Comparison of ENCODE assay signal across 7 cellular contexts in the genomic region with DNA sequence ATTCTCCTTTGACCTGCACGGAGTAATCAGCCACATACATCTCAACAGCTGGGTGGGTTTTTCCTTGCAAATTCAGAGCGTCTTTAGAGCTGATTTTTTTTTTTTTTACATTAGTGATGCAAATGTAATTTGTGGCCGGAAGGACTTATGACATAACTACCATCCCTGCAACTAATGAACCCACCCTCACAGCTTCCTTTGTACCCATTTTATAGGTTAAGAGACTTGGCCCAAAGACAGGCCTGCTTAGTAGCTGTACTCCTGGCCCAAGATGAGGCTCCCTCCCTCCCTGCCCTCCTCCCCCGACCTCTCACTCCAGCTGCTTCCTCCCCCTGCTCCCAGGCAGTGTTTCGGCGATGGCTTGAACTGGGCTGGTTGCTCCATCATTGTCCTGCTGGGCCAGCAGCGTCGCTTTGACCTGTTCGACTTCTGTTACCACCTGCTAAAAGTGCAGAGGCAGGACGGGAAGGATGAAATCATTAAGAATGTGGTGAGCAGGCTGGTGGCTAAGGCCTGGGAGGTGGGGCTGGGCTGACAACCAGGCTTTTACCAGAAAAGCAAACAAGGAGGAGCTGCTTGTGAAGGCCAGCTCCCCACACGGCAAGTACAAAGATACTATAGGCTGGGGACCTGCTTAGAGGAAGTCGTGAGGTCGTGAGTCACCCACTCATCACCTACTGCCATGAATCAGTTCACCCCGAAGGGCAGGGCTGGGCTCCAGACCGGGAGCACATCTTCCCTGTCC.
DNase-seq lines count a peak whose midpoint lies in the region; ATAC-seq, FAIRE-seq and TF ChIP-seq lines count a peak whose summit lies in the region.

No MANE protein-coding gene starts in this region.

- DNase-seq in M059J (ENCODE audit: low read depth): peak; percentile 99
- DNase-seq in activated CD8-positive, alpha-beta memory T cell treated with anti-CD3 and anti-CD28 coated beads, Interleukin-2, amount 50 U/mL, for 1 hour (ENCODE audit: extremely low read depth): peak; percentile 5
- peak; percentile 57 for DNase-seq in fibroblast of the aortic adventitia (ENCODE audit: low read depth)
- peak; percentile 68 for DNase-seq in stimulated activated CD4-positive, alpha-beta T cell treated with anti-CD3 and anti-CD28 coated beads, Interleukin-4, amount 100 ng/mL, for 24 hours
- DNase-seq in sciatic nerve (ENCODE audit: low spot score): no peak
- no peak for DNase-seq in GM12891 (ENCODE audit: insufficient read length, low spot score)

- TF ChIP-seq POLR2A in GM12891 (IDR thresholded peaks at IDR 0.05; ENCODE audit: low read depth, low read length): no peak

- H3K4me3 ChIP-seq in fibroblast of the aortic adventitia (ENCODE audit: low read depth, low read length): no peak overlapping the region

- no peak for FAIRE-seq in GM12891 (lab: Jason Lieb, UNC)

- intact Hi-C loops in sciatic nerve (cut with DNase I): no loop called here

- no peak for TF ChIP-seq CTCF in fibroblast of the aortic adventitia (IDR thresholded peaks at IDR 0.05; ENCODE audit: insufficient read depth, low read length)

- no peak for ATAC-seq in GM19455 (IDR thresholded peaks at IDR 0.05; ENCODE audit: unreplicated experiment)
- no peak for ATAC-seq in sciatic nerve

TF ChIP-seq in GM12891, 5 proteins besides CTCF, POLR2A, EP300 and RAD21:
- no peak for TF ChIP-seq POLR2AphosphoS5 (IDR thresholded peaks at IDR 0.05; ENCODE audit: low read depth, low read length)
- no peak for TF ChIP-seq POU2F2 (IDR thresholded peaks at IDR 0.05; ENCODE audit: low read depth, low read length)
- TF ChIP-seq PAX5 (IDR thresholded peaks at IDR 0.05; ENCODE audit: insufficient read depth, low read length, severe bottlenecking): no peak
- no peak for TF ChIP-seq TAF1 (IDR thresholded peaks at IDR 0.05; ENCODE audit: low read depth, low read length)
- TF ChIP-seq SPI1 (IDR thresholded peaks at IDR 0.05; ENCODE audit: low read depth, low read length): no peak
TF ChIP-seq in GM12891: peak in this region for 0.

Comparison
In these comparisons a context has a peak if more than half of its experiments do, and no peak if none do; other contexts are left out.
1. DNase-seq: peak in M059J (single experiment), activated CD8-positive, alpha-beta memory T cell treated with anti-CD3 and anti-CD28 coated beads, Interleukin-2, amount 50 U/mL, for 1 hour (single experiment), fibroblast of the aortic adventitia (single experiment) and stimulated activated CD4-positive, alpha-beta T cell treated with anti-CD3 and anti-CD28 coated beads, Interleukin-4, amount 100 ng/mL, for 24 hours (single experiment); none in sciatic nerve (single experiment) and GM12891 (single experiment).